ENCODE assay signal across 8 cellular contexts in the genomic region with DNA sequence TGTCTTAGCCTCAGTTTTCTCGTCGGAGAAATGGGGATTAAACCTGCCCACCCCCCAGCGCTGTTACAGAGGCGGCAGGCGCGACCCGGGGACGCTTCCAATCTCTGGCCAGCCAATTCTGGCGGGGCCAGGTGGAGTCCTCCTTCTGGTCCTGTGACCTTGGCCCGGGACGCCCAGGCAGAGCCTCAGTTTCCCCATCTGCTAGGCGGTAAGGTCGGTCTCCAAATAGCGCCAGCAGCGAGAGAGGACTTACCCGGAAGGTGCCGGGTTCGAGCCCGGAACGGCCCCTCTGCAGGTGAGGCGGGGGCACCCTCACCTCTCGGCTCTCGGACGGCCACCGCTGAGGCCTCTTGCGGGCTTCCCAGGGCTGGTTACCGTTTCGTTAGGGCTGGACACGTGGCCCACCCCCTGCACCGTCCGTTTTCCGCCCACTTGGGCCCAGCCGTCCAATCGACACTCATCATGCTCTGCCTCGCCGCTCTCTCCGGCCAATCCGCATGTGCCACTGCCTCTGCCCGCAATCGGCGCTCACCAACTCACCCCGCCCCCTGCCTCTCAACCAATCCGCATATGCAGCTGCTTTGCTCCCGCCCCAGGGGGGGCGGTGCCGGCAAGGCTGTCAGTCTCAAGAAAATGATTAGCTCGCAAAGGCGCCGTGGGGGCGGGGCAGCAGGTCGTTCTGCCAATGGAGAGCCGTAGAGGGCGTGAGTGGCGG. TPM values are rescaled to one million over a fixed set of nuclear protein-coding genes. Genes with fewer than 3 reads are reported as not detected.
DNase-seq lines count a peak whose midpoint lies in the region; ATAC-seq and TF ChIP-seq lines count a peak whose summit lies in the region.

A gene with protein sequence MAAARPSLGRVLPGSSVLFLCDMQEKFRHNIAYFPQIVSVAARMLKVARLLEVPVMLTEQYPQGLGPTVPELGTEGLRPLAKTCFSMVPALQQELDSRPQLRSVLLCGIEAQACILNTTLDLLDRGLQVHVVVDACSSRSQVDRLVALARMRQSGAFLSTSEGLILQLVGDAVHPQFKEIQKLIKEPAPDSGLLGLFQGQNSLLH (minus strand): TSS at position 384 of the 715 bp plus-strand sequence. CDS start 5,156 bp downstream, outside the sequence.

- WGBS in suprapubic skin = under 1% methylated on average over 23 of the region's 54 CpGs

- no peak for TF ChIP-seq POLR2A in suprapubic skin (IDR thresholded peaks at IDR 0.05)

- TF ChIP-seq CTCF in suprapubic skin (IDR thresholded peaks at IDR 0.05) = no peak

- H3K4me1 ChIP-seq in suprapubic skin = peaks cover 27% of the 10 kb centered on the region

- no peak for TF ChIP-seq EP300 in suprapubic skin (IDR thresholded peaks at IDR 0.05)

- peak; percentile 97 for DNase-seq in NCI-H1092 treated with DMSO at 0.1 percent for 48 hours (lab: John Stamatoyannopoulos, UW)
- DNase-seq in SKM-1 (lab: John Stamatoyannopoulos, UW; ENCODE audit: unreplicated experiment) = peak; percentile 83
- peak; percentile 100 for DNase-seq in activated naive CD4-positive, alpha-beta T cell treated with anti-CD3 and anti-CD28 coated beads, Interleukin-2, amount 50 U/mL, for 72 hours (ENCODE audit: low spot score in 2 of 2)
- DNase-seq in globus pallidus (ENCODE audit: low spot score) = peak; percentile 100
- DNase-seq in nucleus accumbens (lab: John Stamatoyannopoulos, UW) = peak; percentile 87 to 100 (median 99)
- peak; percentile 100 for DNase-seq in suprapubic skin (ENCODE audit: low spot score in 2 of 2)

- H3K9me3 ChIP-seq in suprapubic skin = no peaks in the 10 kb centered on the region

- H3K27ac ChIP-seq in suprapubic skin = peak within 1 kb of the TSS; percentile 88

- H3K27ac Mint-ChIP-seq in activated naive CD4-positive, alpha-beta T cell treated with anti-CD3 and anti-CD28 coated beads, Interleukin-2, amount 50 U/mL, for 72 hours = peak within 1 kb of the TSS; percentile 77 to 91

- no peaks in the 10 kb centered on the region for H3K9me3 Mint-ChIP-seq in activated naive CD4-positive, alpha-beta T cell treated with anti-CD3 and anti-CD28 coated beads, Interleukin-2, amount 50 U/mL, for 72 hours

- peaks cover 3% of the 10 kb centered on the region for H3K36me3 ChIP-seq in suprapubic skin

- no peaks in the 10 kb centered on the region for H3K36me3 Mint-ChIP-seq in activated naive CD4-positive, alpha-beta T cell treated with anti-CD3 and anti-CD28 coated beads, Interleukin-2, amount 50 U/mL, for 72 hours

- H3K27me3 ChIP-seq in suprapubic skin = no peaks in the 10 kb centered on the region

- ATAC-seq in HG02610 (IDR thresholded peaks at IDR 0.05; ENCODE audit: unreplicated experiment) = peak; percentile 95
- ATAC-seq in activated naive CD4-positive, alpha-beta T cell treated with anti-CD3 and anti-CD28 coated beads, Interleukin-2, amount 50 U/mL, for 72 hours = peak; percentile 97

- H3K4me3 ChIP-seq in GM08714 (ENCODE audit: low read length) = peak within 1 kb of the TSS; percentile 79
- H3K4me3 ChIP-seq in suprapubic skin = peak within 1 kb of the TSS; percentile 63

RNA-seq across cellular contexts. Expression of the gene that starts here (rescaled TPM):
- total RNA-seq in activated naive CD4-positive, alpha-beta T cell treated with anti-CD3 and anti-CD28 coated beads, Interleukin-2, amount 50 U/mL, for 72 hours = 10 to 100 TPM; 22.1 to 41.5 TPM
- total RNA-seq in suprapubic skin = 10 to 100 TPM; 44.7 to 97.2 (median 87.5) TPM

Comparison
In these comparisons a context has a peak if more than half of its experiments do, and no peak if none do; other contexts are left out.
1. Peak in every context shown above with its lines: DNase-seq, ATAC-seq, H3K4me3 ChIP-seq and H3K27ac ChIP-seq.